ENCODE assay signal across 22 cellular contexts in genomic region chr1:171596705-171597104, GRCh38. TPM values are rescaled to one million over a fixed set of nuclear protein-coding genes. Genes with fewer than 3 reads are reported as not detected.
DNase-seq lines count a peak whose midpoint lies in the region; ATAC-seq and TF ChIP-seq lines count a peak whose summit lies in the region.
"Had no signal": no experiment of that assay in that cellular context is flagged by ENCODE, and none has a peak within 500 bp of the region (broad histone marks: within the 10 kb centered on the region; RNA-seq: fewer than 3 reads in every experiment).

No MANE protein-coding gene starts in this region.

- no peaks in the 10 kb centered on the region for H3K27me3 ChIP-seq in OCI-LY3 (ENCODE audit: low read depth, low read length)
- H3K27me3 ChIP-seq in osteoblast (ENCODE audit: insufficient read depth, low read length), result no peaks in the 10 kb centered on the region
- H3K27me3 ChIP-seq in MG63, result no peaks in the 10 kb centered on the region

- H3K27me3 Mint-ChIP-seq in activated naive CD8-positive, alpha-beta T cell, result no peaks in the 10 kb centered on the region
- no peaks in the 10 kb centered on the region for H3K27me3 Mint-ChIP-seq in activated naive CD8-positive, alpha-beta T cell treated with anti-CD3 and anti-CD28 coated beads, Interleukin-2, amount 50 U/mL, for 24 hours
- H3K27me3 Mint-ChIP-seq in activated naive CD8-positive, alpha-beta T cell treated with anti-CD3 and anti-CD28 coated beads for 36 hours, result no peaks in the 10 kb centered on the region
- H3K27me3 Mint-ChIP-seq: B cell, IgD-negative memory B cell had no signal

- H3K4me2 ChIP-seq in OCI-LY3 (ENCODE audit: low read length), result no peak overlapping the region
- H3K4me2 ChIP-seq in osteoblast (ENCODE audit: insufficient read depth, low read length), result no peak overlapping the region
- H3K4me2 ChIP-seq: A549 had no signal

- peak overlapping the region; percentile 81 for H3K27ac Mint-ChIP-seq in activated naive CD8-positive, alpha-beta T cell
- H3K27ac Mint-ChIP-seq in activated naive CD8-positive, alpha-beta T cell treated with anti-CD3 and anti-CD28 coated beads, Interleukin-2, amount 50 U/mL, for 24 hours, result no peak overlapping the region
- H3K27ac Mint-ChIP-seq in activated naive CD8-positive, alpha-beta T cell treated with anti-CD3 and anti-CD28 coated beads for 36 hours, result peak overlapping the region; percentile 15
- H3K27ac Mint-ChIP-seq: B cell, IgD-negative memory B cell had no signal

- no peak overlapping the region for H3K4me3 ChIP-seq in OCI-LY3 (ENCODE audit: low read length)
- no peak overlapping the region for H3K4me3 ChIP-seq in osteoblast (ENCODE audit: insufficient read depth, low read length)
- no peak overlapping the region for H3K4me3 ChIP-seq in MG63
- H3K4me3 ChIP-seq: A549 had no signal

- H3K4me3 Mint-ChIP-seq in activated naive CD8-positive, alpha-beta T cell, result no peak overlapping the region
- no peak overlapping the region for H3K4me3 Mint-ChIP-seq in activated naive CD8-positive, alpha-beta T cell treated with anti-CD3 and anti-CD28 coated beads, Interleukin-2, amount 50 U/mL, for 24 hours
- no peak overlapping the region for H3K4me3 Mint-ChIP-seq in activated naive CD8-positive, alpha-beta T cell treated with anti-CD3 and anti-CD28 coated beads for 36 hours
- H3K4me3 Mint-ChIP-seq: B cell, CD14-positive monocyte, IgD-negative memory B cell had no signal

- H3K79me2 ChIP-seq in OCI-LY3 (ENCODE audit: low read length), result no peaks in the 10 kb centered on the region
- no peaks in the 10 kb centered on the region for H3K79me2 ChIP-seq in osteoblast (ENCODE audit: insufficient read depth, low read length)

- H3K27ac ChIP-seq in OCI-LY3 (ENCODE audit: low read length) (peak overlapping the region; percentile 93; the same call in 1 of the 2 replicates), osteoblast (ENCODE audit: low read depth, low read length) (no peak overlapping the region)
- H3K27ac ChIP-seq: A549 had no signal

- peaks cover 6% of the 10 kb centered on the region for H3K4me1 Mint-ChIP-seq in activated naive CD8-positive, alpha-beta T cell (ENCODE audit: low read depth)
- H3K4me1 Mint-ChIP-seq in activated naive CD8-positive, alpha-beta T cell treated with anti-CD3 and anti-CD28 coated beads, Interleukin-2, amount 50 U/mL, for 24 hours, result no peaks in the 10 kb centered on the region
- H3K4me1 Mint-ChIP-seq in activated naive CD8-positive, alpha-beta T cell treated with anti-CD3 and anti-CD28 coated beads for 36 hours, result peaks cover 9% of the 10 kb centered on the region
- H3K4me1 Mint-ChIP-seq: IgD-negative memory B cell had no signal

- DNase-seq in activated naive CD8-positive, alpha-beta T cell treated with anti-CD3 and anti-CD28 coated beads, Interleukin-2, amount 50 U/mL, for 24 hours, result no peak
- DNase-seq in activated naive CD8-positive, alpha-beta T cell treated with anti-CD3 and anti-CD28 coated beads for 36 hours, result no peak
- DNase-seq in osteoblast (ENCODE audit: insufficient read length, low spot score, missing footprints) (peak; percentile 11), nucleus accumbens (lab: John Stamatoyannopoulos, UW) (no peak), MG63 (no peak)
- DNase-seq: DMS79, Kasumi-1, NCI-H1417, NCI-H1694 treated with DMSO at 0.1 percent for 48 hours, NCI-H2081 treated with DMSO at 0.1 percent for 48 hours, NCI-H2171 treated with DMSO at 0.1 percent for 48 hours, NCI-H446, NCI-H526, SHP77 had no signal

- H3K9ac ChIP-seq in OCI-LY3 (ENCODE audit: low read length), result no peak overlapping the region

- H3K9me3 Mint-ChIP-seq in activated naive CD8-positive, alpha-beta T cell (ENCODE audit: low read depth), result no peaks in the 10 kb centered on the region
- no peaks in the 10 kb centered on the region for H3K9me3 Mint-ChIP-seq in activated naive CD8-positive, alpha-beta T cell treated with anti-CD3 and anti-CD28 coated beads, Interleukin-2, amount 50 U/mL, for 24 hours
- no peaks in the 10 kb centered on the region for H3K9me3 Mint-ChIP-seq in activated naive CD8-positive, alpha-beta T cell treated with anti-CD3 and anti-CD28 coated beads for 36 hours

- no peak for ATAC-seq in activated naive CD8-positive, alpha-beta T cell treated with anti-CD3 and anti-CD28 coated beads, Interleukin-2, amount 50 U/mL, for 24 hours

- TF ChIP-seq CTCF in OCI-LY3 (IDR thresholded peaks at IDR 0.05; ENCODE audit: low read depth, low read length) (no peak), osteoblast (IDR thresholded peaks at IDR 0.05; ENCODE audit: extremely low read depth, low read depth, low read length) (no peak)

- H3K36me3 Mint-ChIP-seq in activated naive CD8-positive, alpha-beta T cell, result peaks cover 11% of the 10 kb centered on the region
- peaks cover 30% of the 10 kb centered on the region for H3K36me3 Mint-ChIP-seq in activated naive CD8-positive, alpha-beta T cell treated with anti-CD3 and anti-CD28 coated beads, Interleukin-2, amount 50 U/mL, for 24 hours (ENCODE audit: low read depth)
- peaks cover 23% of the 10 kb centered on the region for H3K36me3 Mint-ChIP-seq in activated naive CD8-positive, alpha-beta T cell treated with anti-CD3 and anti-CD28 coated beads for 36 hours

- no peaks in the 10 kb centered on the region for H3K9me3 ChIP-seq in OCI-LY3 (ENCODE audit: insufficient read depth, low read length)
- no peaks in the 10 kb centered on the region for H3K9me3 ChIP-seq in osteoblast (ENCODE audit: low read depth, low read length)
- no peaks in the 10 kb centered on the region for H3K9me3 ChIP-seq in MG63
- H3K9me3 ChIP-seq: A549 had no signal

- H4K20me1 ChIP-seq in OCI-LY3 (ENCODE audit: insufficient read depth, low read length) (no peaks in the 10 kb centered on the region), osteoblast (ENCODE audit: insufficient read depth, low read length) (no peaks in the 10 kb centered on the region)

- H3K4me1 ChIP-seq in OCI-LY3 (ENCODE audit: low read length) (peaks cover 58% of the 10 kb centered on the region), osteoblast (ENCODE audit: insufficient read depth, low read length) (peaks cover 4% of the 10 kb centered on the region)
- H3K4me1 ChIP-seq: A549 had no signal

- H3K36me3 ChIP-seq in OCI-LY3 (replicated peaks; ENCODE audit: low read depth, low read length) (peaks cover 49% of the 10 kb centered on the region), osteoblast (ENCODE audit: insufficient read depth, low read length) (peaks cover 21% of the 10 kb centered on the region), MG63 (peaks cover 44% of the 10 kb centered on the region)

- H2AFZ ChIP-seq in OCI-LY3 (ENCODE audit: low read depth, low read length), result no peak overlapping the region
- H2AFZ ChIP-seq in osteoblast (ENCODE audit: low read length), result no peak overlapping the region

RNA-seq across cellular contexts. Expression of gene MYOCOS, which starts 25.3 kb away (rescaled TPM):
- under 1 TPM in 1 of 2 experiments, not detected in 1; 0.14 TPM for total RNA-seq in activated naive CD8-positive, alpha-beta T cell treated with anti-CD3 and anti-CD28 coated beads for 36 hours
- total RNA-seq in osteoblast, result under 0.01 TPM in 2 replicates
- total RNA-seq in MG63 (2014; rRNA removed; shearing (Covaris generic); ENCODE audit: low replicate concordance), result not detected in 2 replicates
- total RNA-seq: RPMI7951 had no signal

RNA-seq across cellular contexts. Expression of gene MYOC, which starts 55.8 kb away (rescaled TPM):
- total RNA-seq in activated naive CD8-positive, alpha-beta T cell treated with anti-CD3 and anti-CD28 coated beads for 36 hours, result not detected
- not detected in 2 replicates for total RNA-seq in osteoblast
- total RNA-seq in MG63 (2014; rRNA removed; shearing (Covaris generic); ENCODE audit: low replicate concordance), result 1.3 TPM in 1 of 2 replicates, not detected in the other
- total RNA-seq: B cell, MCF 10A, RPMI7951 had no signal
